ENCODE assay signal across 15 cellular contexts in genomic region chr16:48619547-48619946, GRCh38.
"Had no signal": no experiment of that assay in that cellular context is flagged by ENCODE, and none has a peak within 500 bp of the region (broad histone marks: within the 10 kb centered on the region; RNA-seq: fewer than 3 reads in every experiment).

No MANE protein-coding gene starts in this region.

- H3K9me3 ChIP-seq: prostate gland, right lobe of liver, spleen, suprapubic skin had no signal

- H3K27me3 ChIP-seq: right lobe of liver, suprapubic skin had no signal

- H3K4me3 ChIP-seq: prostate gland, right lobe of liver, spleen, suprapubic skin had no signal

- H3K4me1 ChIP-seq: prostate gland had no signal

- H3K36me3 ChIP-seq: prostate gland, right lobe of liver, spleen, suprapubic skin had no signal

- ATAC-seq: esophagus mucosa; left colon; natural killer cell treated with Interleukin-12 subunit alpha and Interleukin-12 subunit beta and Interleukin-15 and Interleukin-18, amount 100 ng/mL, for 72 hours; right lobe of liver had no signal

- H3K27ac ChIP-seq: prostate gland, right lobe of liver, suprapubic skin had no signal

- DNase-seq: activated CD4-positive, alpha-beta T cell treated with anti-CD3 and anti-CD28 coated beads, Interleukin-2, amount 50 U/mL, for 1 hour; activated CD4-positive, CD25-positive, alpha-beta regulatory T cell; activated gamma-delta T cell; activated T-cell treated with anti-CD3 and anti-CD28 coated beads, Interleukin-2, amount 50 U/mL, for 48 hours; anterior cingulate cortex; immature natural killer cell; left colon; right lobe of liver; spleen; stimulated activated CD4-positive, alpha-beta T cell treated with anti-CD3 and anti-CD28 coated beads, Interleukin-1b, Interleukin-23, amount 100 ng/mL, for 48 hours; stimulated activated naive CD4-positive, alpha-beta T cell treated with Interleukin-2 at 50 U/mL for 16 hours had no signal
